8 cellular contexts compared by ENCODE assay signal in the genomic region with DNA sequence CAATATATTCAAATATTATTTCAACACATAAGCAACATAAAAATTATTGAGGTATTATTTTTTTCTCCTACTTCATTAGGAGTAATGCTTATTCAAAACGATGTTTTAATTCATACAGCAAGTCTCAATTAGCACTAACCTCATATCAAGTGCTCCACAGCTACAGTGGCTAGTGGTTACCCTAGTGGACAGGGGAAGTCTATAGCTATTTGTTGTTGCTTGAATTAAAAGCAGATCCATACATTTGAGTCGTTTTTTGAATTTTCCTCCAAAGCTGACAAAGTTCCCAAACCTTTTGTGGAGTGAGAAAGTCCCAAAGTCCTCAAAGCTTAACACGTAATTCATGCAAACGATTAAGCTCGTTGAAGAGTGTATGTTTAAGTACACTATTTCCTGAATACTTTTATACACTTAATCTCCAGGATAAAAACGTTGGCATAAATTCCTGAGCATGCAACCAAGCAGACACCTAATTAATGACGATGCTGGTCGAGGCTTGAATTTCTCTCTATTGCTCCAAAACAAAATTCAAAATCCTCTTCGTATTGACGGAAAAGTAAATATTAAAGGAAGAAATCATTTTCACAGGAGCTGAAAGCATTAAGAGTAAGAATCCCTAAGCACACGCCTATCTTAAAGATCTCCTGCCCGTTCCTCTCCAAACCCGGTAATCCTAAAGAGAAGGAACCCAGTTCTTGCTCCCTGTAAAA. TPM values are rescaled to one million over a fixed set of nuclear protein-coding genes. Genes with fewer than 3 reads are reported as not detected.
DNase-seq lines count a peak whose midpoint lies in the region; ATAC-seq and TF ChIP-seq lines count a peak whose summit lies in the region.

No MANE protein-coding gene starts in this region.

- H3K9ac ChIP-seq in OCI-LY1 (ENCODE audit: low read length): peak overlapping the region; percentile 84

- peak overlapping the region; percentile 48 for H2AFZ ChIP-seq in OCI-LY1 (ENCODE audit: low read length)

- H3K9me2 ChIP-seq in OCI-LY1 (ENCODE audit: low read depth, low read length): no peaks in the 10 kb centered on the region

- peak overlapping the region; percentile 94 for H3K4me3 ChIP-seq in OCI-LY1 (ENCODE audit: low read depth, low read length, poor library complexity, severe bottlenecking)
- peak overlapping the region; percentile 70 to 100 (median 94) for H3K4me3 ChIP-seq in dorsolateral prefrontal cortex

- peaks cover 30% of the 10 kb centered on the region for H3K4me1 ChIP-seq in OCI-LY1 (ENCODE audit: insufficient read depth, low read length, severe bottlenecking)

- intact Hi-C loops in dorsolateral prefrontal cortex (cut with DNase I): no loop called here

- H3K27ac ChIP-seq in OCI-LY1 (ENCODE audit: low read depth, low read length, poor library complexity, severe bottlenecking) (peak overlapping the region; percentile 78), dorsolateral prefrontal cortex (peak overlapping the region in 56 of 59 donors; percentile 74 to 97 (median 92))

- H3K9me3 ChIP-seq in OCI-LY1 (ENCODE audit: low read length): no peaks in the 10 kb centered on the region

- TF ChIP-seq CTCF in GM10266 (IDR thresholded peaks at IDR 0.05; ENCODE audit: control insufficient read depth, insufficient read depth, low read depth, missing control alignments) (peak; percentile 13), OCI-LY1 (IDR thresholded peaks at IDR 0.05; ENCODE audit: low read length) (peak; percentile 20; the same call in 1 of the 2 replicates), dorsolateral prefrontal cortex (IDR thresholded peaks at IDR 0.05 in 54 of 56, conservative IDR thresholded peaks at IDR 0.05 in 2 of 56; ENCODE audit: low read depth in 1 of 56, partially characterized antibody in 56 of 56) (peak in 5 of 56 donors; percentile 12 to 26 (median 13))

- peak overlapping the region; percentile 91 to 96 for H3K27ac Mint-ChIP-seq in natural killer cell treated with Interleukin-12 subunit alpha and Interleukin-12 subunit beta and Interleukin-15 and Interleukin-18, amount 100 ng/mL, for 72 hours

- H3K36me3 Mint-ChIP-seq in natural killer cell treated with Interleukin-12 subunit alpha and Interleukin-12 subunit beta and Interleukin-15 and Interleukin-18, amount 100 ng/mL, for 72 hours: no peaks in the 10 kb centered on the region

- peaks cover 45% of the 10 kb centered on the region for H3K79me2 ChIP-seq in OCI-LY1 (ENCODE audit: insufficient read depth, low read length)

- peaks cover 4 to 6% of the 10 kb centered on the region in 2 donors for H3K27me3 Mint-ChIP-seq in natural killer cell treated with Interleukin-12 subunit alpha and Interleukin-12 subunit beta and Interleukin-15 and Interleukin-18, amount 100 ng/mL, for 72 hours

- H3K4me1 Mint-ChIP-seq in natural killer cell treated with Interleukin-12 subunit alpha and Interleukin-12 subunit beta and Interleukin-15 and Interleukin-18, amount 100 ng/mL, for 72 hours (ENCODE audit: low read depth in 2 of 2): peaks cover 38 to 40% of the 10 kb centered on the region in 2 donors

- no peak for ATAC-seq in natural killer cell treated with Interleukin-12 subunit alpha and Interleukin-12 subunit beta and Interleukin-15 and Interleukin-18, amount 100 ng/mL, for 72 hours
- ATAC-seq in HG02759 (IDR thresholded peaks at IDR 0.05; ENCODE audit: unreplicated experiment): no peak
- no peak for ATAC-seq in GM18505 (IDR thresholded peaks at IDR 0.05; ENCODE audit: unreplicated experiment)

- H4K20me1 ChIP-seq in OCI-LY1 (ENCODE audit: insufficient read depth, low read length): 0 out of 2 replicates have a peak, but pooled peaks cover 3% of the 10 kb centered on the region

- TF ChIP-seq POLR2A in GM18505 (IDR thresholded peaks at IDR 0.05; ENCODE audit: borderline replicate concordance, extremely low read depth, insufficient read depth, insufficient read length): no peak

- H3K4me2 ChIP-seq in OCI-LY1 (ENCODE audit: low read length): peak overlapping the region; percentile 98

- no peaks in the 10 kb centered on the region for H3K9me3 Mint-ChIP-seq in natural killer cell treated with Interleukin-12 subunit alpha and Interleukin-12 subunit beta and Interleukin-15 and Interleukin-18, amount 100 ng/mL, for 72 hours

- H3K4me3 Mint-ChIP-seq in natural killer cell treated with Interleukin-12 subunit alpha and Interleukin-12 subunit beta and Interleukin-15 and Interleukin-18, amount 100 ng/mL, for 72 hours: peak overlapping the region; percentile 86

- no peaks in the 10 kb centered on the region for H3F3A ChIP-seq in OCI-LY1 (ENCODE audit: insufficient read depth, low read length)

- peaks cover 22% of the 10 kb centered on the region for H3K36me3 ChIP-seq in OCI-LY1 (ENCODE audit: insufficient read depth, low read length)

- H3K27me3 ChIP-seq in OCI-LY1 (ENCODE audit: insufficient read depth, low read length) (no peaks in the 10 kb centered on the region), dorsolateral prefrontal cortex (no peaks in the 10 kb centered on the region)

- no peak for DNase-seq in GM10266 (ENCODE audit: extremely low spot score)
- DNase-seq in dorsolateral prefrontal cortex: no peak
- no peak for DNase-seq in natural killer cell treated with Interleukin-12 subunit alpha and Interleukin-12 subunit beta and Interleukin-15 and Interleukin-18, amount 100 ng/mL, for 72 hours (ENCODE audit: low spot score)
- DNase-seq in cerebellar nuclear complex (lab: John Stamatoyannopoulos, UW): no peak
- DNase-seq in ecto neural progenitor cell (ENCODE audit: low spot score): no peak

RNA-seq across cellular contexts. Expression of gene VPS13C, which starts 1.0 kb away (rescaled TPM):
- total RNA-seq in dorsolateral prefrontal cortex: 100 to 1,000 TPM in 114 of 120 experiments, 10 to 100 TPM in 6; 73.1 to 167 (median 126) TPM
- total RNA-seq in natural killer cell treated with Interleukin-12 subunit alpha and Interleukin-12 subunit beta and Interleukin-15 and Interleukin-18, amount 100 ng/mL, for 72 hours: 10 to 100 TPM; 92.0 to 93.0 TPM

RNA-seq across cellular contexts. Expression of gene C2CD4A, which starts 7.5 kb away (rescaled TPM):
- total RNA-seq in dorsolateral prefrontal cortex: 1 to 10 TPM in 1 of 120 experiments, under 1 TPM in 38, not detected in 81; 0.13 to 4.2 (median 0.22) TPM
- not detected for total RNA-seq in natural killer cell treated with Interleukin-12 subunit alpha and Interleukin-12 subunit beta and Interleukin-15 and Interleukin-18, amount 100 ng/mL, for 72 hours
